ENCODE assay signal across 28 cellular contexts in the genomic region with DNA sequence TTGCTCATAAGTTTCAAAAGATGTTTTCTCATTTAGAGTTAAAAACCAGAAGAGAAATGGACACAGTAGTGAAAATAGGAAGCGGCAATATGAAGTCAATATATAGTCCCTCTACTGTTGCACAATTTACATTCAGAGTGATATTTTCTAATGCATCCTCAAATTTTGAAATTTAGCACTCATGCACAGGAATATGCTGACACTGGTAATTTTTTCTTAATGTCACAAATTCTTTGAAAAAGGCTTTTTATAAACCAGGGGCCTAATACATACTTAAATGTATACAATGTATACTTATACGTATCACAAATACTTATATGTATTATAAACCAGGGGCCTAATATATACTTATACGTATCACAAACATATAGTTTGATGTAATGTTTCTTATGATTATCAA.
"Had no signal": no experiment of that assay in that cellular context is flagged by ENCODE, and none has a peak within 500 bp of the region (broad histone marks: within the 10 kb centered on the region; RNA-seq: fewer than 3 reads in every experiment).

No MANE protein-coding gene starts in this region.

- H3K36me3 Mint-ChIP-seq: activated naive CD4-positive, alpha-beta T cell treated with anti-CD3 and anti-CD28 coated beads, Interleukin-2, amount 50 U/mL, for 72 hours had no signal

- H3K9me3 ChIP-seq: adrenal gland, body of pancreas, breast epithelium had no signal

- H3K27ac Mint-ChIP-seq: activated naive CD4-positive, alpha-beta T cell treated with anti-CD3 and anti-CD28 coated beads for 36 hours; activated naive CD4-positive, alpha-beta T cell treated with anti-CD3 and anti-CD28 coated beads, Interleukin-2, amount 50 U/mL, for 72 hours; activated T-helper 1 cell treated with anti-CD3 and anti-CD28 coated beads, Interleukin-12 subunit alpha, Interleukin-12 subunit beta, Interleukin-2, Interleukin-4 antibody, amounts not matched to agents 30 ng/mL and 10 ng/mL and 1 ng/mL, durations not matched to agents 14 hours and 24 hours and 36 hours; T-cell; T-helper 17 cell had no signal

- H3K4me3 Mint-ChIP-seq: activated naive CD4-positive, alpha-beta T cell treated with anti-CD3 and anti-CD28 coated beads for 36 hours; activated T-cell treated with anti-CD3 and anti-CD28 coated beads, Interleukin-2, amount 50 U/mL, for 4 hours; activated T-helper 1 cell treated with anti-CD3 and anti-CD28 coated beads, Interleukin-12 subunit alpha, Interleukin-12 subunit beta, Interleukin-2, Interleukin-4 antibody, amounts not matched to agents 30 ng/mL and 10 ng/mL and 1 ng/mL, durations not matched to agents 14 hours and 24 hours and 36 hours; T-cell; T-helper 17 cell had no signal

- H3K27ac ChIP-seq: adrenal gland, body of pancreas, breast epithelium, coronary artery, WERI-Rb-1 had no signal

- H3K36me3 ChIP-seq: breast epithelium had no signal

- H3K4me1 Mint-ChIP-seq: T-helper 17 cell had no signal

- H3K27me3 ChIP-seq: adrenal gland, body of pancreas, breast epithelium had no signal

- H3K27me3 Mint-ChIP-seq: T-cell, T-helper 17 cell had no signal

- DNase-seq: activated CD4-positive, alpha-beta T cell treated with anti-CD3 and anti-CD28 coated beads for 1 hour; activated CD4-positive, alpha-beta T cell treated with anti-CD3 and anti-CD28 coated beads for 48 hours; activated CD4-positive, CD25-positive, alpha-beta regulatory T cell; activated CD8-positive, alpha-beta memory T cell treated with anti-CD3 and anti-CD28 coated beads, Interleukin-2, amount 50 U/mL, for 4 hours; activated gamma-delta T cell treated with Interleukin-2 at 50 U/mL for 16 hours; activated naive CD4-positive, alpha-beta T cell treated with anti-CD3 and anti-CD28 coated beads for 36 hours; activated T-cell treated with anti-CD3 and anti-CD28 coated beads for 4 hours; activated T-cell treated with anti-CD3 and anti-CD28 coated beads, Interleukin-2, amount 50 U/mL, for 4 hours; adrenal gland; body of pancreas; NCI-H1105; NCI-H1417 treated with DMSO at 0.1 percent for 48 hours; NCI-H187 treated with DMSO at 0.1 percent for 48 hours; NCI-H2081; NCI-H2171 treated with DMSO at 0.1 percent for 48 hours; NCI-H2227 treated with DMSO at 0.1 percent for 48 hours; NCI-H524 treated with DMSO at 0.1 percent for 48 hours; SHP77; T-cell; T-helper 17 cell; T1000; WERI-Rb-1 had no signal

- H3K9me3 Mint-ChIP-seq: activated naive CD4-positive, alpha-beta T cell treated with anti-CD3 and anti-CD28 coated beads for 36 hours; activated naive CD4-positive, alpha-beta T cell treated with anti-CD3 and anti-CD28 coated beads, Interleukin-2, amount 50 U/mL, for 72 hours; activated T-cell treated with anti-CD3 and anti-CD28 coated beads, Interleukin-2, amount 50 U/mL, for 4 hours; activated T-helper 1 cell treated with anti-CD3 and anti-CD28 coated beads, Interleukin-12 subunit alpha, Interleukin-12 subunit beta, Interleukin-2, Interleukin-4 antibody, amounts not matched to agents 30 ng/mL and 10 ng/mL and 1 ng/mL, durations not matched to agents 14 hours and 24 hours and 36 hours; T-cell had no signal

- ATAC-seq: activated naive CD4-positive, alpha-beta T cell treated with anti-CD3 and anti-CD28 coated beads, Interleukin-2, amount 50 U/mL, for 72 hours; activated T-cell treated with anti-CD3 and anti-CD28 coated beads, Interleukin-2, amount 50 U/mL, for 4 hours; body of pancreas; Panc1; SK-N-SH treated with all-trans-retinoic acid at 6 μM for 48 hours; T-cell; T-helper 17 cell had no signal

- H3K4me3 ChIP-seq: adrenal gland, body of pancreas, breast epithelium, coronary artery had no signal

- H3K4me1 ChIP-seq: adrenal gland, body of pancreas, breast epithelium had no signal
